In genomic region chr13:40666058-40666904, GRCh38 we compare ENCODE assay signal across 8 cellular contexts. TPM values are rescaled to one million over a fixed set of nuclear protein-coding genes. Genes with fewer than 3 reads are reported as not detected.
DNase-seq lines count a peak whose midpoint lies in the region; ATAC-seq and TF ChIP-seq lines count a peak whose summit lies in the region.

Gene FOXO1 (minus strand): TSS chr13:40666641. CDS start chr13:40666212, 429 bp downstream.

- peak; percentile 47 for ATAC-seq in GM21447 (IDR thresholded peaks at IDR 0.05; ENCODE audit: unreplicated experiment)
- peak; percentile 75 for ATAC-seq in RWPE2 (ENCODE audit: low read depth)

- H3K27me3 Mint-ChIP-seq in nephron progenitor cell (ENCODE audit: low read depth, poor library complexity), result peaks cover 52% of the 10 kb centered on the region
- H3K27me3 Mint-ChIP-seq in stimulated activated naive CD8-positive, alpha-beta T cell treated with anti-CD3 and anti-CD28 coated beads, Interleukin-15, Interleukin-2, amounts not matched to agents 100 ng/mL and 50 ng/mL, for 24 hours, result no peaks in the 10 kb centered on the region

- no peaks in the 10 kb centered on the region for H3K9me3 ChIP-seq in RWPE2 (ENCODE audit: severe bottlenecking)

- H3K36me3 Mint-ChIP-seq in nephron progenitor cell (ENCODE audit: low read depth), result no peaks in the 10 kb centered on the region
- H3K36me3 Mint-ChIP-seq in stimulated activated naive CD8-positive, alpha-beta T cell treated with anti-CD3 and anti-CD28 coated beads, Interleukin-15, Interleukin-2, amounts not matched to agents 100 ng/mL and 50 ng/mL, for 24 hours (ENCODE audit: low read depth), result peaks cover 16% of the 10 kb centered on the region

- DNase-seq in DMS153 (lab: John Stamatoyannopoulos, UW) (peak; percentile 41), HuH-7 (ENCODE audit: low spot score) (peak; percentile 95), RWPE2 (ENCODE audit: low spot score) (peak; percentile 76), fibroblast of the aortic adventitia (ENCODE audit: low read depth) (peak; percentile 81), nephron progenitor cell (peak; percentile 93)
- DNase-seq in activated effector memory CD4-positive, alpha-beta T cell treated with Interleukin-2 at 50 U/mL for 16 hours, result peak; percentile 89

- TF ChIP-seq CTCF in RWPE2 (IDR thresholded peaks at IDR 0.05; ENCODE audit: poor library complexity, severe bottlenecking), result no peak
- no peak for TF ChIP-seq CTCF in fibroblast of the aortic adventitia (IDR thresholded peaks at IDR 0.05; ENCODE audit: insufficient read depth, low read length)
- no peak for TF ChIP-seq CTCF in nephron progenitor cell (IDR thresholded peaks at IDR 0.05)

- H3K27me3 ChIP-seq in RWPE2 (ENCODE audit: insufficient read depth, poor library complexity, severe bottlenecking), result no peaks in the 10 kb centered on the region

- H3K36me3 ChIP-seq in RWPE2 (ENCODE audit: low read depth), result no peaks in the 10 kb centered on the region

- H3K4me1 ChIP-seq in RWPE2 (ENCODE audit: insufficient read depth, poor library complexity, severe bottlenecking), result peaks cover 17% of the 10 kb centered on the region

- peaks cover 24% of the 10 kb centered on the region for H3K4me1 Mint-ChIP-seq in nephron progenitor cell
- H3K4me1 Mint-ChIP-seq in stimulated activated naive CD8-positive, alpha-beta T cell treated with anti-CD3 and anti-CD28 coated beads, Interleukin-15, Interleukin-2, amounts not matched to agents 100 ng/mL and 50 ng/mL, for 24 hours (ENCODE audit: low read depth), result peaks cover 54% of the 10 kb centered on the region

- H3K27ac Mint-ChIP-seq in nephron progenitor cell, result no peak within 1 kb of the TSS
- H3K27ac Mint-ChIP-seq in stimulated activated naive CD8-positive, alpha-beta T cell treated with anti-CD3 and anti-CD28 coated beads, Interleukin-15, Interleukin-2, amounts not matched to agents 100 ng/mL and 50 ng/mL, for 24 hours, result peak within 1 kb of the TSS; percentile 93

- H3K4me3 ChIP-seq in RWPE2 (ENCODE audit: severe bottlenecking) (peak within 1 kb of the TSS; percentile 95), fibroblast of the aortic adventitia (ENCODE audit: low read depth, low read length) (peak within 1 kb of the TSS; percentile 88)

- peak within 1 kb of the TSS; percentile 49 for H3K27ac ChIP-seq in RWPE2 (ENCODE audit: poor library complexity, severe bottlenecking)

- peak within 1 kb of the TSS; percentile 90 for H3K4me3 Mint-ChIP-seq in nephron progenitor cell
- peak within 1 kb of the TSS; percentile 91 for H3K4me3 Mint-ChIP-seq in stimulated activated naive CD8-positive, alpha-beta T cell treated with anti-CD3 and anti-CD28 coated beads, Interleukin-15, Interleukin-2, amounts not matched to agents 100 ng/mL and 50 ng/mL, for 24 hours

- H3K9me3 Mint-ChIP-seq in nephron progenitor cell, result no peaks in the 10 kb centered on the region
- no peaks in the 10 kb centered on the region for H3K9me3 Mint-ChIP-seq in stimulated activated naive CD8-positive, alpha-beta T cell treated with anti-CD3 and anti-CD28 coated beads, Interleukin-15, Interleukin-2, amounts not matched to agents 100 ng/mL and 50 ng/mL, for 24 hours

RNA-seq across cellular contexts. Expression of gene FOXO1, which starts in this region (rescaled TPM):
- 3.2 and 10.5 TPM in 2 replicates for total RNA-seq in fibroblast of the aortic adventitia (ENCODE audit: low replicate concordance)

Comparison
In these comparisons a context has a peak if more than half of its experiments do, and no peak if none do; other contexts are left out.
1. Peak in every context shown above with its lines: DNase-seq, ATAC-seq, H3K4me3 ChIP-seq and H3K27ac ChIP-seq.
2. DNase-seq: peak in every context shown above with its lines; median percentile 95 in HuH-7; 93 in nephron progenitor cell; 89 in activated effector memory CD4-positive, alpha-beta T cell treated with Interleukin-2 at 50 U/mL for 16 hours; 81 in fibroblast of the aortic adventitia; 76 in RWPE2; 41 in DMS153.